17 cellular contexts compared by ENCODE assay signal in genomic region chr13:95915102-95915501, GRCh38.
DNase-seq lines count a peak whose midpoint lies in the region; TF ChIP-seq lines count a peak whose summit lies in the region.
"Had no signal": no experiment of that assay in that cellular context is flagged by ENCODE, and none has a peak within 500 bp of the region (broad histone marks: within the 10 kb centered on the region; RNA-seq: fewer than 3 reads in every experiment).

No MANE protein-coding gene starts in this region.

- H3K4me3 Mint-ChIP-seq in activated naive CD4-positive, alpha-beta T cell treated with anti-CD3 and anti-CD28 coated beads, Interleukin-2, amount 50 U/mL, for 24 hours, result no peak overlapping the region
- H3K4me3 Mint-ChIP-seq: B cell; CD4-positive, alpha-beta T cell; CD8-positive, alpha-beta T cell had no signal

- H3K36me3 Mint-ChIP-seq in activated naive CD4-positive, alpha-beta T cell treated with anti-CD3 and anti-CD28 coated beads, Interleukin-2, amount 50 U/mL, for 24 hours, result no peaks in the 10 kb centered on the region
- H3K36me3 Mint-ChIP-seq: CD8-positive, alpha-beta T cell had no signal

- H3K27ac ChIP-seq in neural cell (ENCODE audit: low read length) (peak overlapping the region; percentile 25), dorsolateral prefrontal cortex (no peak overlapping the region)
- H3K27ac ChIP-seq: 22Rv1; A549; BLaER1 treated with 17β-estradiol and CSF1 and Interleukin-3, amounts not matched to agents 10 nM and 100 nM; C4-2B had no signal

- H3K27ac Mint-ChIP-seq in activated naive CD4-positive, alpha-beta T cell treated with anti-CD3 and anti-CD28 coated beads, Interleukin-2, amount 50 U/mL, for 24 hours, result peak overlapping the region; percentile 1
- H3K27ac Mint-ChIP-seq: B cell; CD4-positive, alpha-beta T cell; CD8-positive, alpha-beta T cell had no signal

- TF ChIP-seq EP300 in neural cell (conservative IDR thresholded peaks at IDR 0.05; ENCODE audit: poor library complexity, severe bottlenecking), result peak; percentile 81

- H3K4me1 Mint-ChIP-seq in activated naive CD4-positive, alpha-beta T cell treated with anti-CD3 and anti-CD28 coated beads, Interleukin-2, amount 50 U/mL, for 24 hours, result no peaks in the 10 kb centered on the region
- H3K4me1 Mint-ChIP-seq: B cell had no signal

- no peak overlapping the region for H3K4me3 ChIP-seq in neural cell (ENCODE audit: low read length)
- H3K4me3 ChIP-seq in dorsolateral prefrontal cortex, result no peak overlapping the region
- H3K4me3 ChIP-seq: A549; BLaER1 treated with 17β-estradiol and CSF1 and Interleukin-3, amounts not matched to agents 10 nM and 100 nM had no signal

- H3K9ac ChIP-seq in neural cell (ENCODE audit: low read length), result no peak overlapping the region
- H3K9ac ChIP-seq: BLaER1 treated with 17β-estradiol and CSF1 and Interleukin-3, amounts not matched to agents 10 nM and 100 nM had no signal

- peaks cover 1% of the 10 kb centered on the region for H3K27me3 Mint-ChIP-seq in activated naive CD4-positive, alpha-beta T cell treated with anti-CD3 and anti-CD28 coated beads, Interleukin-2, amount 50 U/mL, for 24 hours
- H3K27me3 Mint-ChIP-seq: B cell; CD4-positive, alpha-beta T cell had no signal

- no peaks in the 10 kb centered on the region for H3K9me3 ChIP-seq in neural cell (ENCODE audit: low read length)
- H3K9me3 ChIP-seq: A549 had no signal

- H3K4me2 ChIP-seq in neural cell (ENCODE audit: low read length), result no peak overlapping the region
- H3K4me2 ChIP-seq: A549; BLaER1 treated with 17β-estradiol and CSF1 and Interleukin-3, amounts not matched to agents 10 nM and 100 nM had no signal

- no peaks in the 10 kb centered on the region for H3K79me2 ChIP-seq in neural cell (replicated peaks; ENCODE audit: insufficient read depth, low read length)

- no peaks in the 10 kb centered on the region for H4K20me1 ChIP-seq in neural cell (ENCODE audit: insufficient read depth)
- H4K20me1 ChIP-seq: BLaER1 treated with 17β-estradiol and CSF1 and Interleukin-3, amounts not matched to agents 10 nM and 100 nM had no signal

- no peak overlapping the region for H2AFZ ChIP-seq in neural cell (ENCODE audit: low read depth, low read length)

- intact Hi-C loops in dorsolateral prefrontal cortex (cut with DNase I), result no loop called here

- no peaks in the 10 kb centered on the region for H3K36me3 ChIP-seq in neural cell (ENCODE audit: insufficient read depth, low read length)
- H3K36me3 ChIP-seq: BLaER1 treated with 17β-estradiol and CSF1 and Interleukin-3, amounts not matched to agents 10 nM and 100 nM had no signal

- TF ChIP-seq CTCF in neural cell (IDR thresholded peaks at IDR 0.05; ENCODE audit: poor library complexity, severe bottlenecking) (no peak), dorsolateral prefrontal cortex (IDR thresholded peaks at IDR 0.05 in 54 of 56, conservative IDR thresholded peaks at IDR 0.05 in 2 of 56; ENCODE audit: low read depth in 1 of 56, partially characterized antibody in 56 of 56) (no peak)

- H3K27me3 ChIP-seq in neural cell (ENCODE audit: insufficient read depth, low read depth, low read length) (no peaks in the 10 kb centered on the region), dorsolateral prefrontal cortex (no peaks in the 10 kb centered on the region)
- H3K27me3 ChIP-seq: BLaER1 treated with 17β-estradiol and CSF1 and Interleukin-3, amounts not matched to agents 10 nM and 100 nM had no signal

- no peaks in the 10 kb centered on the region for H3K9me3 Mint-ChIP-seq in activated naive CD4-positive, alpha-beta T cell treated with anti-CD3 and anti-CD28 coated beads, Interleukin-2, amount 50 U/mL, for 24 hours

- TF ChIP-seq RAD21 in neural cell (conservative IDR thresholded peaks at IDR 0.05), result no peak

- DNase-seq in activated naive CD4-positive, alpha-beta T cell treated with Interleukin-2 at 50 U/mL for 16 hours, result no peak
- DNase-seq in Kasumi-1 (lab: John Stamatoyannopoulos, UW), result no peak
- DNase-seq in dorsolateral prefrontal cortex, result no peak
- DNase-seq: AML-193; Caco-2; Calu3; CD4-positive, alpha-beta T cell; CD8-positive, alpha-beta T cell; DMS79 treated with DMSO at 0.1 percent for 48 hours; GF-D8 had no signal

- no peaks in the 10 kb centered on the region for H3K9me2 ChIP-seq in neural cell (ENCODE audit: insufficient read depth, low read length)

- H3F3A ChIP-seq in neural cell (ENCODE audit: insufficient read depth, low read length, poor library complexity, severe bottlenecking), result no peaks in the 10 kb centered on the region

TF ChIP-seq in neural cell, 6 proteins besides CTCF, POLR2A, EP300 and RAD21:
- TF ChIP-seq POLR2AphosphoS5 (IDR thresholded peaks at IDR 0.05), result no peak
- peak; percentile 78 for TF ChIP-seq REST (IDR thresholded peaks at IDR 0.05; ENCODE audit: borderline replicate concordance)
- TF ChIP-seq TAF1 (IDR thresholded peaks at IDR 0.05; ENCODE audit: low read depth), result no peak
